ENCODE assay signal across 33 cellular contexts in genomic region chr6:70051197-70051596, GRCh38.
"Had no signal": no experiment of that assay in that cellular context is flagged by ENCODE, and none has a peak within 500 bp of the region (broad histone marks: within the 10 kb centered on the region; RNA-seq: fewer than 3 reads in every experiment).

No MANE protein-coding gene starts in this region.

- FAIRE-seq: TTC549 had no signal

- H3K36me3 Mint-ChIP-seq: activated naive CD8-positive, alpha-beta T cell treated with anti-CD3 and anti-CD28 coated beads for 36 hours had no signal

- H3K9ac ChIP-seq: SK-N-SH had no signal

- H3K4me3 Mint-ChIP-seq: activated CD4-positive, alpha-beta T cell treated with anti-CD3 and anti-CD28 coated beads, Interleukin-2, amount 10 ng/mL, durations not matched to agents 24 days and 14 days; activated CD8-positive, alpha-beta T cell treated with anti-CD3 and anti-CD28 coated beads for 36 hours; activated naive CD8-positive, alpha-beta T cell treated with anti-CD3 and anti-CD28 coated beads for 36 hours; activated T-cell treated with anti-CD3 and anti-CD28 coated beads, Interleukin-2, amount 50 U/mL, for 24 hours; central memory CD8-positive, alpha-beta T cell; T-helper 1 cell treated with Interleukin-12 subunit alpha and Interleukin-12 subunit beta and Interleukin-4 antibody, amounts not matched to agents 30 μg/mL and 1 μg/mL, for 36 hours; T-helper 2 cell treated with Interferon-gamma antibody and Interleukin-4, amounts not matched to agents 5 μg/mL and 100 μg/mL, for 36 hours had no signal

- H3K4me1 ChIP-seq: SJSA1 had no signal

- H3K4me1 Mint-ChIP-seq: activated CD4-positive, alpha-beta T cell treated with anti-CD3 and anti-CD28 coated beads, Interleukin-2, amount 10 ng/mL, durations not matched to agents 24 days and 14 days; activated naive CD8-positive, alpha-beta T cell treated with anti-CD3 and anti-CD28 coated beads for 36 hours; central memory CD8-positive, alpha-beta T cell had no signal

- H3K27ac Mint-ChIP-seq: activated CD4-positive, alpha-beta T cell treated with anti-CD3 and anti-CD28 coated beads, Interleukin-2, amount 10 ng/mL, durations not matched to agents 24 days and 14 days; activated CD8-positive, alpha-beta T cell treated with anti-CD3 and anti-CD28 coated beads for 36 hours; activated naive CD8-positive, alpha-beta T cell treated with anti-CD3 and anti-CD28 coated beads for 36 hours; activated T-cell treated with anti-CD3 and anti-CD28 coated beads, Interleukin-2, amount 50 U/mL, for 24 hours; T-helper 1 cell treated with Interleukin-12 subunit alpha and Interleukin-12 subunit beta and Interleukin-4 antibody, amounts not matched to agents 30 μg/mL and 1 μg/mL, for 36 hours; T-helper 2 cell treated with Interferon-gamma antibody and Interleukin-4, amounts not matched to agents 5 μg/mL and 100 μg/mL, for 36 hours had no signal

- H3K4me2 ChIP-seq: SK-N-SH had no signal

- H3K4me3 ChIP-seq: cardiac muscle cell, SJSA1 had no signal

- H3K27ac ChIP-seq: brain microvascular endothelial cell, cardiac muscle cell, SJSA1 had no signal

- H3K9me3 ChIP-seq: SJSA1, SK-N-SH had no signal

- H3K9me3 Mint-ChIP-seq: activated CD4-positive, alpha-beta T cell treated with anti-CD3 and anti-CD28 coated beads, Interleukin-2, amount 10 ng/mL, durations not matched to agents 24 days and 14 days; activated CD8-positive, alpha-beta T cell treated with anti-CD3 and anti-CD28 coated beads for 36 hours; activated naive CD8-positive, alpha-beta T cell treated with anti-CD3 and anti-CD28 coated beads for 36 hours; activated T-cell treated with anti-CD3 and anti-CD28 coated beads, Interleukin-2, amount 50 U/mL, for 24 hours; central memory CD8-positive, alpha-beta T cell; T-helper 1 cell treated with Interleukin-12 subunit alpha and Interleukin-12 subunit beta and Interleukin-4 antibody, amounts not matched to agents 30 μg/mL and 1 μg/mL, for 36 hours; T-helper 2 cell treated with Interferon-gamma antibody and Interleukin-4, amounts not matched to agents 5 μg/mL and 100 μg/mL, for 36 hours had no signal

- H3K27me3 Mint-ChIP-seq: activated CD4-positive, alpha-beta T cell treated with anti-CD3 and anti-CD28 coated beads, Interleukin-2, amount 10 ng/mL, durations not matched to agents 24 days and 14 days; activated CD8-positive, alpha-beta T cell treated with anti-CD3 and anti-CD28 coated beads for 36 hours; central memory CD8-positive, alpha-beta T cell had no signal

- H3K36me3 ChIP-seq: brain microvascular endothelial cell, cardiac muscle cell, SJSA1 had no signal

- DNase-seq: activated CD4-positive, alpha-beta T cell treated with anti-CD3 and anti-CD28 coated beads, Interleukin-2, amount 10 ng/mL, durations not matched to agents 24 days and 14 days; activated CD4-positive, alpha-beta T cell treated with anti-CD3 and anti-CD28 coated beads, Interleukin-2, amount 50 U/mL, for 4 hours; activated CD8-positive, alpha-beta T cell treated with anti-CD3 and anti-CD28 coated beads for 36 hours; activated naive CD4-positive, alpha-beta T cell treated with anti-CD3 and anti-CD28 coated beads, Interleukin-2, amount 50 U/mL, for 16 hours; activated naive CD8-positive, alpha-beta T cell treated with anti-CD3 and anti-CD28 coated beads for 36 hours; activated T-cell treated with anti-CD3 and anti-CD28 coated beads, Interleukin-2, amount 50 U/mL, for 24 hours; amniotic stem cell; aorta; brain microvascular endothelial cell; Karpas-422; KBM-7; MM.1S; NCI-H1092 treated with DMSO at 0.1 percent for 48 hours; NCI-H1417; NCI-H146; NCI-H187; NCI-H2029 treated with DMSO at 0.1 percent for 48 hours; NCI-H2107; NCI-H2171; NCI-H446; NCI-H510A treated with DMSO at 0.1 percent for 48 hours; NCI-H526 treated with DMSO at 0.1 percent for 48 hours; NCI-H82; RPMI8226; SHP77 treated with DMSO at 0.1 percent for 48 hours; SK-N-SH had no signal

- H3K27me3 ChIP-seq: brain microvascular endothelial cell, cardiac muscle cell, SJSA1 had no signal

- ATAC-seq: activated CD8-positive, alpha-beta T cell treated with anti-CD3 and anti-CD28 coated beads for 36 hours; Panc1 had no signal
